In genomic region chr2:215411941-215412743, GRCh38 we compare ENCODE assay signal across 17 cellular contexts. TPM values are rescaled to one million over a fixed set of nuclear protein-coding genes. Genes with fewer than 3 reads are reported as not detected.
DNase-seq lines count a peak whose midpoint lies in the region; ATAC-seq and TF ChIP-seq lines count a peak whose summit lies in the region.
"Had no signal": no experiment of that assay in that cellular context is flagged by ENCODE, and none has a peak within 500 bp of the region (broad histone marks: within the 10 kb centered on the region; RNA-seq: fewer than 3 reads in every experiment).

No MANE protein-coding gene starts in this region.

- no peak overlapping the region for H3K4me3 ChIP-seq in sigmoid colon
- H3K4me3 ChIP-seq in lower leg skin (ENCODE audit: low read depth, poor library complexity, severe bottlenecking) = no peak overlapping the region
- H3K4me3 ChIP-seq: SK-N-MC had no signal

- no TSS peak for BruUV-seq in Calu3 (replicated peaks; lab: Mats Ljungman, UMichigan)

- CTCF ChIA-PET in Calu3 (lab: Charles Lee) = no interaction called here
- CTCF ChIA-PET in RWPE1 (lab: Yijun Ruan, JAX) = interaction anchor here (0.6 kb wide), 1 partner anchor 1270 kb away, joined by 5 read pairs; no protein-coding TSS in a partner anchor

- peaks cover 5% of the 10 kb centered on the region for H3K9me3 Mint-ChIP-seq in Calu3 (ENCODE audit: low read depth, unreplicated experiment)
- H3K9me3 Mint-ChIP-seq: H9 had no signal

- H3K36me3 ChIP-seq in sigmoid colon = peaks cover 29 to 100% (median 53%) of the 10 kb centered on the region in 4 donors

- WGBS in sigmoid colon, 2 donors = 95 to 98% methylated on average over 9 of the region's 9 CpGs
- WGBS in lower leg skin, 2 donors = 96 to 97% methylated on average over 9 of the region's 9 CpGs

- H3K27me3 Mint-ChIP-seq in Calu3 (ENCODE audit: unreplicated experiment) = no peaks in the 10 kb centered on the region

- no peak overlapping the region for H3K4me3 Mint-ChIP-seq in Calu3 (ENCODE audit: low read depth, unreplicated experiment)
- H3K4me3 Mint-ChIP-seq: H9 had no signal

- H3K4me1 ChIP-seq in sigmoid colon = peaks cover 0 to 38% (median 18%) of the 10 kb centered on the region in 4 donors

- peaks cover 63% of the 10 kb centered on the region for H3K4me1 Mint-ChIP-seq in Calu3 (ENCODE audit: low read depth, unreplicated experiment)

- H3K27ac Mint-ChIP-seq in Calu3 (ENCODE audit: unreplicated experiment) = peak overlapping the region; percentile 12
- H3K27ac Mint-ChIP-seq: H9 had no signal

- H3K27ac ChIP-seq in RWPE1 = peak overlapping the region; percentile 69
- peak overlapping the region; percentile 24 for H3K27ac ChIP-seq in epithelial cell of prostate
- peak overlapping the region in 3 of 4 donors; percentile 66 to 73 (median 71) for H3K27ac ChIP-seq in sigmoid colon
- H3K27ac ChIP-seq: SK-N-MC had no signal

- H3K9me3 ChIP-seq in sigmoid colon = no peaks in the 10 kb centered on the region

- no peaks in the 10 kb centered on the region for H3K27me3 ChIP-seq in sigmoid colon

- no peak for TF ChIP-seq EP300 in sigmoid colon (IDR thresholded peaks at IDR 0.05)

- no peak for ATAC-seq in HG02970 (IDR thresholded peaks at IDR 0.05; ENCODE audit: low FRiP score, unreplicated experiment)

- TF ChIP-seq CTCF in Calu3 (IDR thresholded peaks at IDR 0.05; ENCODE audit: unreplicated experiment) (no peak), RWPE1 (conservative IDR thresholded peaks at IDR 0.05; ENCODE audit: low read depth) (no peak), sigmoid colon (IDR thresholded peaks at IDR 0.05) (no peak), lower leg skin (IDR thresholded peaks at IDR 0.05) (no peak)

- intact Hi-C loops in Calu3 (cut with micrococcal nuclease; ENCODE audit: unreplicated experiment) = no loop called here
- intact Hi-C loops in sigmoid colon (cut with DNase I) = no loop called here
- intact Hi-C loops in lower leg skin (cut with DNase I; ENCODE audit: low total_unique reads) = no loop called here

- DNase-seq in Calu3 (no peak), RWPE1 (ENCODE audit: low spot score) (no peak), epithelial cell of prostate (ENCODE audit: low read depth, low spot score) (no peak), sigmoid colon (no peak), lower leg skin (ENCODE audit: low spot score in 2 of 2) (no peak)
- DNase-seq in stimulated activated naive CD4-positive, alpha-beta T cell (lab: John Stamatoyannopoulos, UW) = no peak
- DNase-seq in activated T-cell treated with anti-CD3 and anti-CD28 coated beads, Interleukin-2, amount 50 U/mL, for 1 hour = no peak
- DNase-seq: GDM1, H9, KBM-7, NCI-H1105, NCI-H2081 treated with DMSO at 0.1 percent for 48 hours, NCI-H446 treated with DMSO at 0.1 percent for 48 hours, NCI-H69, SHP77 had no signal

- POLR2A ChIA-PET in RWPE1 (lab: Yijun Ruan, JAX; ENCODE audit: low non-redundant PET) = no interaction called here

- TF ChIP-seq POLR2A in sigmoid colon (IDR thresholded peaks at IDR 0.05) (no peak), lower leg skin (IDR thresholded peaks at IDR 0.05) (no peak)

- peaks cover 25% of the 10 kb centered on the region for H3K36me3 Mint-ChIP-seq in Calu3 (ENCODE audit: insufficient read depth, unreplicated experiment)

RNA-seq across cellular contexts. Expression of gene FN1, which starts 23.7 kb away (rescaled TPM):
- total RNA-seq in Calu3 (2022) (123 and 133 TPM in 2 replicates), sigmoid colon (1,000 to 10,000 TPM in 2 of 4 donors, 100 to 1,000 TPM in 2; 671 to 3,059 (median 1,333) TPM), lower leg skin (100 to 1,000 TPM in 1 of 4 donors, 10 to 100 TPM in 3; 38.2 to 149 (median 52.8) TPM)
- 100 to 1,000 TPM in 1 of 3 donors, 10 to 100 TPM in 2; 13.6 to 140 (median 28.2) TPM for polyA plus RNA-seq in sigmoid colon
